ENCODE assay signal across 11 cellular contexts in genomic region chr5:18744441-18744840, GRCh38.
A peak's percentile ranks its signal among the peaks of the same experiment; 100 is the strongest.
DNase-seq lines count a peak whose midpoint lies in the region; ATAC-seq, FAIRE-seq and TF ChIP-seq lines count a peak whose summit lies in the region.
"Had no signal": no experiment of that assay in that cellular context is flagged by ENCODE, and none has a peak within 500 bp of the region (broad histone marks: within the 10 kb centered on the region; RNA-seq: fewer than 3 reads in every experiment).

No MANE protein-coding gene starts in this region.

- H3K9me3 ChIP-seq in T-helper 17 cell (ENCODE audit: control insufficient read depth, low read length, poor library complexity, severe bottlenecking) = no peaks in the 10 kb centered on the region
- no peaks in the 10 kb centered on the region for H3K9me3 ChIP-seq in naive thymus-derived CD4-positive, alpha-beta T cell (ENCODE audit: control insufficient read depth in 2 of 3, low read length in 3 of 3)
- no peaks in the 10 kb centered on the region for H3K9me3 ChIP-seq in body of pancreas
- H3K9me3 ChIP-seq: testis had no signal

- DNase-seq in GM12891 (ENCODE audit: insufficient read length, low spot score) (no peak), T-helper 17 cell (no peak), nephron progenitor cell (no peak), endothelial cell (ENCODE audit: low spot score) (no peak), body of pancreas (no peak)
- peak in 1 of 9 donors; percentile 8 for DNase-seq in naive thymus-derived CD4-positive, alpha-beta T cell
- DNase-seq: anterior cingulate cortex, NCI-H510A treated with DMSO at 0.1 percent for 48 hours, testis had no signal

- no peaks in the 10 kb centered on the region for H3K36me3 ChIP-seq in naive thymus-derived CD4-positive, alpha-beta T cell (ENCODE audit: control insufficient read depth in 2 of 3, insufficient read depth in 3 of 3, low read length in 3 of 3)
- no peaks in the 10 kb centered on the region for H3K36me3 ChIP-seq in body of pancreas (replicated peaks in 1 of 2; ENCODE audit: insufficient read depth in 1 of 2, low read depth in 2 of 2)

- H3K36me3 Mint-ChIP-seq in T-helper 17 cell (ENCODE audit: low read depth) = no peaks in the 10 kb centered on the region
- H3K36me3 Mint-ChIP-seq in naive thymus-derived CD4-positive, alpha-beta T cell = peaks cover 0 to 34% (median 5%) of the 10 kb centered on the region in 5 donors
- no peaks in the 10 kb centered on the region for H3K36me3 Mint-ChIP-seq in nephron progenitor cell (ENCODE audit: low read depth)
- no peaks in the 10 kb centered on the region for H3K36me3 Mint-ChIP-seq in endothelial cell (ENCODE audit: low read depth, unreplicated experiment)

- ATAC-seq in GM21723 (IDR thresholded peaks at IDR 0.05; ENCODE audit: unreplicated experiment) (peak; percentile 4), T-helper 17 cell (peak; percentile 19), body of pancreas (no peak)
- ATAC-seq in naive thymus-derived CD4-positive, alpha-beta T cell = peak; percentile 18

- CTCF ChIA-PET in naive thymus-derived CD4-positive, alpha-beta T cell (lab: Charles Lee) = no interaction called here

- POLR2A ChIA-PET in naive thymus-derived CD4-positive, alpha-beta T cell (lab: Charles Lee) = no interaction called here

- H3K4me1 Mint-ChIP-seq in T-helper 17 cell (peaks cover 46% of the 10 kb centered on the region), nephron progenitor cell (no peaks in the 10 kb centered on the region), endothelial cell (ENCODE audit: unreplicated experiment) (no peaks in the 10 kb centered on the region)
- H3K4me1 Mint-ChIP-seq in naive thymus-derived CD4-positive, alpha-beta T cell = peaks cover 35 to 68% (median 62%) of the 10 kb centered on the region in 7 donors
- H3K4me1 Mint-ChIP-seq: nephron had no signal

- FAIRE-seq in GM12891 (lab: Jason Lieb, UNC) = peak; percentile 55

- H3K27ac ChIP-seq in naive thymus-derived CD4-positive, alpha-beta T cell (ENCODE audit: low read depth, low read length) = peak overlapping the region; percentile 79
- no peak overlapping the region for H3K27ac ChIP-seq in body of pancreas
- H3K27ac ChIP-seq: testis had no signal

- no peaks in the 10 kb centered on the region for H3K27me3 Mint-ChIP-seq in T-helper 17 cell
- no peaks in the 10 kb centered on the region for H3K27me3 Mint-ChIP-seq in naive thymus-derived CD4-positive, alpha-beta T cell
- H3K27me3 Mint-ChIP-seq in nephron progenitor cell (ENCODE audit: low read depth, poor library complexity) = peaks cover under 1% of the 10 kb centered on the region
- H3K27me3 Mint-ChIP-seq in endothelial cell (ENCODE audit: unreplicated experiment) = no peaks in the 10 kb centered on the region

- H3K4me3 Mint-ChIP-seq in T-helper 17 cell (peak overlapping the region; percentile 93), nephron progenitor cell (no peak overlapping the region), endothelial cell (ENCODE audit: unreplicated experiment) (no peak overlapping the region)
- H3K4me3 Mint-ChIP-seq in naive thymus-derived CD4-positive, alpha-beta T cell = peak overlapping the region; percentile 89 to 97 (median 96)
- H3K4me3 Mint-ChIP-seq: nephron had no signal

- peak overlapping the region; percentile 98 for H3K4me3 ChIP-seq in naive thymus-derived CD4-positive, alpha-beta T cell (ENCODE audit: low read length)
- H3K4me3 ChIP-seq in body of pancreas = no peak overlapping the region
- H3K4me3 ChIP-seq: testis had no signal

- H3K27ac Mint-ChIP-seq in T-helper 17 cell (peak overlapping the region; percentile 98), nephron progenitor cell (no peak overlapping the region), endothelial cell (ENCODE audit: unreplicated experiment) (no peak overlapping the region)
- H3K27ac Mint-ChIP-seq in naive thymus-derived CD4-positive, alpha-beta T cell = peak overlapping the region; percentile 90 to 99 (median 95)
- H3K27ac Mint-ChIP-seq: nephron had no signal

- intact Hi-C loops in naive thymus-derived CD4-positive, alpha-beta T cell (cut with micrococcal nuclease) = no loop called here
- intact Hi-C loops in body of pancreas (cut with DNase I) = no loop called here

- TF ChIP-seq CTCF in nephron progenitor cell (IDR thresholded peaks at IDR 0.05) = no peak
- TF ChIP-seq CTCF in endothelial cell (IDR thresholded peaks at IDR 0.05; ENCODE audit: unreplicated experiment) = no peak
- TF ChIP-seq CTCF in body of pancreas (IDR thresholded peaks at IDR 0.05) = no peak

- 50 to 68% methylated on average over 3 of the region's 3 CpGs for WGBS in body of pancreas, 2 donors

- TF ChIP-seq POLR2A in GM12891 (IDR thresholded peaks at IDR 0.05; ENCODE audit: low read depth, low read length) (no peak), body of pancreas (IDR thresholded peaks at IDR 0.05) (no peak)

- peaks cover 0 to 6% (median 0%) of the 10 kb centered on the region in 11 donors for H3K9me3 Mint-ChIP-seq in naive thymus-derived CD4-positive, alpha-beta T cell
- peaks cover 10% of the 10 kb centered on the region for H3K9me3 Mint-ChIP-seq in nephron progenitor cell
- H3K9me3 Mint-ChIP-seq in endothelial cell (ENCODE audit: unreplicated experiment) = no peaks in the 10 kb centered on the region

- no peaks in the 10 kb centered on the region for H3K27me3 ChIP-seq in naive thymus-derived CD4-positive, alpha-beta T cell (ENCODE audit: control insufficient read depth in 2 of 2, insufficient read depth in 2 of 2, low read length in 2 of 2)
- H3K27me3 ChIP-seq in body of pancreas = no peaks in the 10 kb centered on the region
- H3K27me3 ChIP-seq: testis had no signal

- peaks cover 28 to 32% of the 10 kb centered on the region in 2 donors for H3K4me1 ChIP-seq in naive thymus-derived CD4-positive, alpha-beta T cell (ENCODE audit: control insufficient read depth in 2 of 2, insufficient read depth in 2 of 2, low read length in 2 of 2)
- H3K4me1 ChIP-seq in body of pancreas = no peaks in the 10 kb centered on the region
- H3K4me1 ChIP-seq: testis had no signal

TF ChIP-seq in GM12891, 5 proteins besides CTCF, POLR2A, EP300 and RAD21:
- TF ChIP-seq POU2F2 (IDR thresholded peaks at IDR 0.05; ENCODE audit: low read depth, low read length) (no peak), POLR2AphosphoS5 (IDR thresholded peaks at IDR 0.05; ENCODE audit: low read depth, low read length) (no peak), TAF1 (IDR thresholded peaks at IDR 0.05; ENCODE audit: low read depth, low read length) (no peak), PAX5 (IDR thresholded peaks at IDR 0.05; ENCODE audit: insufficient read depth, low read length, severe bottlenecking) (no peak), SPI1 (IDR thresholded peaks at IDR 0.05; ENCODE audit: low read depth, low read length) (no peak)

Comparison
In these comparisons a context has a peak if more than half of its experiments do, and no peak if none do; other contexts are left out.
1. H3K27ac Mint-ChIP-seq: peak in T-helper 17 cell (single experiment) and naive thymus-derived CD4-positive, alpha-beta T cell (9 of 9); none in nephron progenitor cell (single experiment) and endothelial cell (single experiment).
2. H3K4me3 Mint-ChIP-seq: peak in T-helper 17 cell (single experiment) and naive thymus-derived CD4-positive, alpha-beta T cell (10 of 10); none in nephron progenitor cell (single experiment) and endothelial cell (single experiment).